ENCODE assay signal across 2 cellular contexts in genomic region chr10:6396652-6397051, GRCh38.
TF ChIP-seq lines count a peak whose summit lies in the region.

No MANE protein-coding gene starts in this region.

TF ChIP-seq in IMR-90, 13 proteins besides CTCF, POLR2A, EP300 and RAD21:
- TF ChIP-seq USF2 (IDR thresholded peaks at IDR 0.05; ENCODE audit: low read depth, low read length) (no peak), BHLHE40 (IDR thresholded peaks at IDR 0.05; ENCODE audit: low read depth, low read length) (peak; percentile 20; the same call in 1 of the 2 replicates), CEBPB (IDR thresholded peaks at IDR 0.05; ENCODE audit: low read depth, low read length) (peak; percentile 75), NFE2L2 (IDR thresholded peaks at IDR 0.05; ENCODE audit: low read depth, low read length) (peak; percentile 75; the same call in 1 of the 2 replicates)
TF ChIP-seq in IMR-90: peak in this region for 3.

TF ChIP-seq in SK-N-SH, 30 proteins besides CTCF, POLR2A, EP300 and RAD21:
- TF ChIP-seq RFX5 (IDR thresholded peaks at IDR 0.05; ENCODE audit: low read length): no peak
- TF ChIP-seq SIN3A (IDR thresholded peaks at IDR 0.05; ENCODE audit: borderline replicate concordance, low read depth, low read length): no peak
- TF ChIP-seq NRF1 (IDR thresholded peaks at IDR 0.05; ENCODE audit: low read depth, low read length): no peak
- TF ChIP-seq ELF1 (IDR thresholded peaks at IDR 0.05): no peak
- TF ChIP-seq NFIC (IDR thresholded peaks at IDR 0.05; ENCODE audit: borderline replicate concordance): peak; percentile 46; the same call in 1 of the 2 replicates
- TF ChIP-seq ZBTB33 (IDR thresholded peaks at IDR 0.05; ENCODE audit: borderline replicate concordance, low read depth): no peak
- no peak for TF ChIP-seq FOSL2 (IDR thresholded peaks at IDR 0.05; ENCODE audit: borderline replicate concordance, low read depth)
- peak; percentile 88 for TF ChIP-seq MAX (IDR thresholded peaks at IDR 0.05; ENCODE audit: low read depth)
- TF ChIP-seq REST (IDR thresholded peaks at IDR 0.05; ENCODE audit: low read depth, low read length): no peak
- no peak for TF ChIP-seq USF2 (IDR thresholded peaks at IDR 0.05; ENCODE audit: borderline replicate concordance, low read depth, low read length)
- TF ChIP-seq SMC3 (IDR thresholded peaks at IDR 0.05; ENCODE audit: low read depth, low read length): no peak
- no peak for TF ChIP-seq TAF1 (IDR thresholded peaks at IDR 0.05; ENCODE audit: borderline replicate concordance, low read depth, low read length)
- no peak for TF ChIP-seq RXRA (IDR thresholded peaks at IDR 0.05; ENCODE audit: borderline replicate concordance, low read depth)
- no peak for TF ChIP-seq FOXJ3 (CRISPR knock-in tag; IDR thresholded peaks at IDR 0.05)
- no peak for TF ChIP-seq CHD2 (IDR thresholded peaks at IDR 0.05; ENCODE audit: low read length, partially characterized antibody)
- no peak for TF ChIP-seq GABPA (IDR thresholded peaks at IDR 0.05; ENCODE audit: low read depth)
- no peak for TF ChIP-seq USF1 (IDR thresholded peaks at IDR 0.05; ENCODE audit: borderline replicate concordance, low read depth)
- TF ChIP-seq JUND (IDR thresholded peaks at IDR 0.05): peak; percentile 37; the same call in 1 of the 2 replicates
- TF ChIP-seq IRF3 (IDR thresholded peaks at IDR 0.05; ENCODE audit: low read depth, low read length): no peak
- peak; percentile 98 for TF ChIP-seq TCF12 (IDR thresholded peaks at IDR 0.05)
- TF ChIP-seq YY1 (IDR thresholded peaks at IDR 0.05; ENCODE audit: low read depth): no peak
- peak; percentile 74; the same call in 1 of the 2 replicates for TF ChIP-seq POLR2AphosphoS5 (IDR thresholded peaks at IDR 0.05; ENCODE audit: low read depth, low read length)
- TF ChIP-seq RCOR1 (IDR thresholded peaks at IDR 0.05; ENCODE audit: low read length): no peak
- 0 out of 2 replicates have a peak, but pooled peaks have one; percentile 36 for TF ChIP-seq FOXM1 (IDR thresholded peaks at IDR 0.05; ENCODE audit: low read depth)
- TF ChIP-seq GATA2 (CRISPR knock-in tag; IDR thresholded peaks at IDR 0.05): no peak
- no peak for TF ChIP-seq MXI1 (IDR thresholded peaks at IDR 0.05; ENCODE audit: low read depth, low read length)
- TF ChIP-seq MEF2A (IDR thresholded peaks at IDR 0.05; ENCODE audit: borderline replicate concordance, low read depth): no peak
- TF ChIP-seq PBX3 (IDR thresholded peaks at IDR 0.05): peak; percentile 64
- no peak for TF ChIP-seq EZH2phosphoT487 (IDR thresholded peaks at IDR 0.05; ENCODE audit: borderline replicate concordance, low read depth)
- 0 out of 2 replicates have a peak, but pooled peaks have one; percentile 37 for TF ChIP-seq TEAD4 (IDR thresholded peaks at IDR 0.05; ENCODE audit: borderline replicate concordance, insufficient read depth)
